9 cellular contexts compared by ENCODE assay signal in genomic region chr13:112066624-112067004, GRCh38. TPM values are rescaled to one million over a fixed set of nuclear protein-coding genes. Genes with fewer than 3 reads are reported as not detected.
A peak's percentile ranks its signal among the peaks of the same experiment; 100 is the strongest.
DNase-seq lines count a peak whose midpoint lies in the region; FAIRE-seq and TF ChIP-seq lines count a peak whose summit lies in the region.
"Had no signal": no experiment of that assay in that cellular context is flagged by ENCODE, and none has a peak within 500 bp of the region (broad histone marks: within the 10 kb centered on the region; RNA-seq: fewer than 3 reads in every experiment).

No MANE protein-coding gene starts in this region.

- intact Hi-C loops in kidney (cut with DNase I) = no loop called here

- H3K9ac ChIP-seq in kidney (ENCODE audit: low read length in 2 of 2) = no peak overlapping the region

- H3K36me3 ChIP-seq in kidney (ENCODE audit: control insufficient read depth in 1 of 2, insufficient read depth in 2 of 2, low read length in 2 of 2) = no peaks in the 10 kb centered on the region
- H3K36me3 ChIP-seq: neutrophil had no signal

- no peaks in the 10 kb centered on the region for H3K4me1 ChIP-seq in kidney (ENCODE audit: control insufficient read depth in 1 of 2, insufficient read depth in 1 of 2, low read depth in 1 of 2, low read length in 2 of 2)

- H3K27ac ChIP-seq in kidney (ENCODE audit: low read depth in 2 of 2, low read length in 2 of 2) = no peak overlapping the region
- H3K27ac ChIP-seq: neutrophil had no signal

- H3K4me3 ChIP-seq in kidney (ENCODE audit: low read length in 2 of 2) = no peak overlapping the region

- no peak for FAIRE-seq in kidney (lab: Jason Lieb, UNC)

- no peak for TF ChIP-seq CTCF in kidney (IDR thresholded peaks at IDR 0.05; ENCODE audit: borderline replicate concordance, extremely low read depth, insufficient read depth)

- peak in 9 of 14 donors; percentile 19 to 77 (median 38) for DNase-seq in C1 segment of cervical spinal cord (lab: John Stamatoyannopoulos, UW)
- peak; percentile 63 for DNase-seq in NCI-H2171 (lab: John Stamatoyannopoulos, UW)
- peak in 41 of 56 donors; percentile 28 to 82 (median 64) for DNase-seq in amygdala (lab: John Stamatoyannopoulos, UW)
- DNase-seq in kidney = peak; percentile 83
- peak; percentile 4 to 58 (median 49) for DNase-seq in stimulated activated CD4-positive, alpha-beta T cell treated with anti-CD3 and anti-CD28 coated beads, TNF-alpha, amount 100 ng/mL, for 24 hours (ENCODE audit: low read depth in 3 of 3)
- no peak for DNase-seq in OCI-M1 (lab: John Stamatoyannopoulos, UW)
- DNase-seq in dedifferentiated amniotic fluid mesenchymal stem cell (ENCODE audit: extremely low spot score) = no peak
- no peak for DNase-seq in glomerular visceral epithelial cell (ENCODE audit: extremely low spot score)

- H3K9me3 ChIP-seq in kidney (ENCODE audit: control insufficient read depth in 1 of 2, low read length in 2 of 2) = no peaks in the 10 kb centered on the region
- H3K9me3 ChIP-seq: neutrophil had no signal

RNA-seq across cellular contexts. Expression of gene SOX1, which starts 0.3 kb away (rescaled TPM):
- total RNA-seq in kidney = not detected
- polyA plus RNA-seq in kidney (ENCODE audit: insufficient read depth, low read depth, low replicate concordance) = not detected

Comparison
In these comparisons a context has a peak if more than half of its experiments do, and no peak if none do; other contexts are left out.
1. DNase-seq: peak in C1 segment of cervical spinal cord (9 of 14), NCI-H2171 (single experiment), amygdala (41 of 56), kidney (single experiment) and stimulated activated CD4-positive, alpha-beta T cell treated with anti-CD3 and anti-CD28 coated beads, TNF-alpha, amount 100 ng/mL, for 24 hours (3 of 3); none in OCI-M1 (single experiment), dedifferentiated amniotic fluid mesenchymal stem cell (single experiment) and glomerular visceral epithelial cell (single experiment).